Comparison of ENCODE assay signal across 12 cellular contexts in genomic region chr17:43482103-43483012, GRCh38. TPM values are rescaled to one million over a fixed set of nuclear protein-coding genes. Genes with fewer than 3 reads are reported as not detected.
DNase-seq lines count a peak whose midpoint lies in the region; ATAC-seq and TF ChIP-seq lines count a peak whose summit lies in the region.
"Had no signal": no experiment of that assay in that cellular context is flagged by ENCODE, and none has a peak within 500 bp of the region (broad histone marks: within the 10 kb centered on the region; RNA-seq: fewer than 3 reads in every experiment).

No MANE protein-coding gene starts in this region.

- no peaks in the 10 kb centered on the region for H3K9me3 Mint-ChIP-seq in Caco-2 (ENCODE audit: unreplicated experiment)
- H3K9me3 Mint-ChIP-seq in endodermal cell = no peaks in the 10 kb centered on the region

- peaks cover 8% of the 10 kb centered on the region for H3K36me3 Mint-ChIP-seq in Caco-2 (ENCODE audit: insufficient read depth, unreplicated experiment)
- no peaks in the 10 kb centered on the region for H3K36me3 Mint-ChIP-seq in endodermal cell (ENCODE audit: low read depth)

- H3K79me2 ChIP-seq in Loucy (ENCODE audit: insufficient read depth, low read length) (peaks cover 36% of the 10 kb centered on the region), osteoblast (ENCODE audit: insufficient read depth, low read length) (peaks cover 32% of the 10 kb centered on the region)

- no peaks in the 10 kb centered on the region for H3K27me3 ChIP-seq in Caco-2 (replicated peaks; ENCODE audit: control insufficient read depth, insufficient read depth, low read length)
- no peaks in the 10 kb centered on the region for H3K27me3 ChIP-seq in Loucy (ENCODE audit: insufficient read depth, low read length, poor library complexity, severe bottlenecking)
- H3K27me3 ChIP-seq in endodermal cell (ENCODE audit: control insufficient read depth, insufficient read depth, low read length, poor library complexity, severe bottlenecking) = no peaks in the 10 kb centered on the region
- no peaks in the 10 kb centered on the region for H3K27me3 ChIP-seq in osteoblast (ENCODE audit: insufficient read depth, low read length)
- H3K27me3 ChIP-seq in spleen (replicated peaks in 1 of 7) = no peaks in the 10 kb centered on the region

- H3K36me3 ChIP-seq in Caco-2 (ENCODE audit: control insufficient read depth, insufficient read depth, low read length) (no peaks in the 10 kb centered on the region), Loucy (ENCODE audit: insufficient read depth, low read length) (no peaks in the 10 kb centered on the region), endodermal cell (ENCODE audit: control insufficient read depth, insufficient read depth, low read length) (no peaks in the 10 kb centered on the region), osteoblast (ENCODE audit: insufficient read depth, low read length) (no peaks in the 10 kb centered on the region), spleen (no peaks in the 10 kb centered on the region)

- WGBS in endodermal cell (ENCODE audit: insufficient coverage in 1 of 2, insufficient read length in 1 of 2), 2 experiments = 95% methylated on average over 11 of the region's 11 CpGs
- 84 to 90% (median 87%) methylated on average over 11 of the region's 11 CpGs for WGBS in spleen, 5 donors

- H4K20me1 ChIP-seq in Loucy (ENCODE audit: insufficient read depth, low read length, poor library complexity, severe bottlenecking) (peaks cover 19% of the 10 kb centered on the region), osteoblast (ENCODE audit: insufficient read depth, low read length) (no peaks in the 10 kb centered on the region)

- peaks cover 29% of the 10 kb centered on the region for H3K4me1 ChIP-seq in Caco-2
- H3K4me1 ChIP-seq in Loucy (ENCODE audit: insufficient read depth, low read length, poor library complexity, severe bottlenecking) = peaks cover 25% of the 10 kb centered on the region
- H3K4me1 ChIP-seq in endodermal cell (ENCODE audit: control insufficient read depth, insufficient read depth, low read length) = peaks cover 5% of the 10 kb centered on the region
- H3K4me1 ChIP-seq in osteoblast (ENCODE audit: insufficient read depth, low read length) = peaks cover 15% of the 10 kb centered on the region
- H3K4me1 ChIP-seq in spleen = peaks cover 27 to 45% (median 40%) of the 10 kb centered on the region in 6 donors

- no peak overlapping the region for H3K9ac ChIP-seq in Loucy (ENCODE audit: low read depth, low read length, poor library complexity, severe bottlenecking)
- H3K9ac ChIP-seq in endodermal cell (ENCODE audit: extremely low read depth, low read length, poor library complexity, severe bottlenecking) = no peak overlapping the region

- POLR2A ChIA-PET in Caco-2 (lab: Charles Lee) = interaction anchor here (0.5 to 3.8 kb wide), 7 partner anchors 84 to 527 kb away, joined by 3 to 39 read pairs (median 13); partner anchors contain the start of gene ARL4D

- DNase-seq in Caco-2 = no peak
- peak; percentile 36 for DNase-seq in endodermal cell
- peak; percentile 48 for DNase-seq in osteoblast (ENCODE audit: insufficient read length, low spot score, missing footprints)
- no peak for DNase-seq in COLO829 (ENCODE audit: low spot score)
- DNase-seq in spleen = no peak
- no peak for DNase-seq in NCI-H526 treated with DMSO at 0.1 percent for 48 hours (lab: John Stamatoyannopoulos, UW)
- DNase-seq: dermis blood vessel endothelial cell, NCI-H1930, NCI-H774, SIG-M5 had no signal

- ATAC-seq in GM19035 (IDR thresholded peaks at IDR 0.05; ENCODE audit: unreplicated experiment) = no peak

- no peak overlapping the region for H3K4me3 ChIP-seq in Caco-2 (ENCODE audit: low read depth, low read length)
- H3K4me3 ChIP-seq in Loucy (ENCODE audit: low read length, poor library complexity, severe bottlenecking) = no peak overlapping the region
- H3K4me3 ChIP-seq in endodermal cell (ENCODE audit: low read length) = no peak overlapping the region
- H3K4me3 ChIP-seq in osteoblast (ENCODE audit: insufficient read depth, low read length) = no peak overlapping the region
- H3K4me3 ChIP-seq in spleen = no peak overlapping the region

- H3K27me3 Mint-ChIP-seq in Caco-2 (ENCODE audit: insufficient read depth, unreplicated experiment) (no peaks in the 10 kb centered on the region), endodermal cell (ENCODE audit: insufficient read depth) (no peaks in the 10 kb centered on the region)

- intact Hi-C loops in Caco-2 (cut with micrococcal nuclease; ENCODE audit: unreplicated experiment) (loop anchor here (1.0 kb wide), 3 partner anchors 84 to 114 kb away; partner anchors contain the start of gene ARL4D), spleen (cut with DNase I; ENCODE audit: low total_unique reads) (no loop called here)

- H2AFZ ChIP-seq in Loucy (ENCODE audit: low read length) = 0 out of 2 replicates have a peak overlapping the region, but pooled peaks have one; percentile 51
- peak overlapping the region; percentile 86 for H2AFZ ChIP-seq in osteoblast (ENCODE audit: low read length)

- no peak overlapping the region for H3K27ac ChIP-seq in endodermal cell (ENCODE audit: low read depth, low read length)
- no peak overlapping the region for H3K27ac ChIP-seq in osteoblast (ENCODE audit: low read depth, low read length)
- H3K27ac ChIP-seq in spleen = peak overlapping the region in 4 of 8 donors; percentile 73 to 91 (median 87)

- no peak overlapping the region for H3K4me3 Mint-ChIP-seq in Caco-2 (ENCODE audit: unreplicated experiment)
- H3K4me3 Mint-ChIP-seq in endodermal cell = no peak overlapping the region

- TF ChIP-seq POLR2A in spleen (IDR thresholded peaks at IDR 0.05) = no peak

- H3K4me1 Mint-ChIP-seq in Caco-2 (ENCODE audit: low read depth, unreplicated experiment) = peaks cover 13% of the 10 kb centered on the region
- peaks cover 38% of the 10 kb centered on the region for H3K4me1 Mint-ChIP-seq in endodermal cell

- H3K9me2 ChIP-seq in Loucy (replicated peaks; ENCODE audit: low read depth, low read length) = no peaks in the 10 kb centered on the region

- H3K4me2 ChIP-seq in Loucy (ENCODE audit: low read depth, low read length, poor library complexity, severe bottlenecking) = no peak overlapping the region
- H3K4me2 ChIP-seq in osteoblast (ENCODE audit: insufficient read depth, low read length) = no peak overlapping the region

- no TSS peak for BruUV-seq in Caco-2 (replicated peaks; lab: Mats Ljungman, UMichigan)

- CTCF ChIA-PET in Caco-2 (lab: Charles Lee) = interaction anchor here (1.4 to 3.6 kb wide), 5 partner anchors 13 to 121 kb away, joined by 5 to 211 read pairs (median 17); partner anchors contain the start of gene ARL4D

- H3K27ac Mint-ChIP-seq in Caco-2 (ENCODE audit: unreplicated experiment) = peak overlapping the region; percentile 10
- peak overlapping the region; percentile 4 for H3K27ac Mint-ChIP-seq in endodermal cell

- H3K9me3 ChIP-seq in Caco-2 (no peaks in the 10 kb centered on the region), Loucy (ENCODE audit: insufficient read depth, low read depth, low read length) (no peaks in the 10 kb centered on the region), endodermal cell (ENCODE audit: control insufficient read depth, low read length) (no peaks in the 10 kb centered on the region), osteoblast (ENCODE audit: low read depth, low read length) (no peaks in the 10 kb centered on the region), spleen (no peaks in the 10 kb centered on the region)

- no peaks in the 10 kb centered on the region for H3F3A ChIP-seq in Loucy (ENCODE audit: low read depth)

- TF ChIP-seq CTCF in Caco-2 (IDR thresholded peaks at IDR 0.05; ENCODE audit: insufficient read depth in 1 of 2, low read depth in 1 of 2, low read length in 1 of 2, severe bottlenecking in 1 of 2, unreplicated experiment in 1 of 2) = no peak
- no peak for TF ChIP-seq CTCF in Loucy (conservative IDR thresholded peaks at IDR 0.05; ENCODE audit: low read length)
- no peak for TF ChIP-seq CTCF in endodermal cell (conservative IDR thresholded peaks at IDR 0.05)
- TF ChIP-seq CTCF in osteoblast (IDR thresholded peaks at IDR 0.05; ENCODE audit: extremely low read depth, low read depth, low read length) = no peak
- no peak for TF ChIP-seq CTCF in spleen (IDR thresholded peaks at IDR 0.05 in 8 of 11, conservative IDR thresholded peaks at IDR 0.05 in 3 of 11)

RNA-seq across cellular contexts. Expression of gene DHX8, which starts 1.4 kb away (rescaled TPM):
- total RNA-seq in Caco-2 (2022) (56.3 and 66.8 TPM in 2 replicates), endodermal cell (10 to 100 TPM; 53.3 to 57.1 TPM), osteoblast (39.2 and 42.3 TPM in 2 replicates), spleen (10 to 100 TPM; 37.8 to 63.3 (median 55.4) TPM)
- 33.7 TPM for polyA plus RNA-seq in endodermal cell (2013, experiment 1 of 2)
- polyA plus RNA-seq in endodermal cell (2013, experiment 2 of 2) = 32.4 TPM
- 10 to 100 TPM; 20.4 to 25.6 (median 22.8) TPM for polyA plus RNA-seq in spleen

Comparison
In these comparisons a context has a peak if more than half of its experiments do, and no peak if none do; other contexts are left out.
1. DNase-seq: peak in endodermal cell (single experiment) and osteoblast (single experiment); none in Caco-2 (0 of 2), COLO829 (single experiment), spleen (single experiment) and NCI-H526 treated with DMSO at 0.1 percent for 48 hours (single experiment).